1 cellular context compared by ENCODE assay signal in the genomic region with DNA sequence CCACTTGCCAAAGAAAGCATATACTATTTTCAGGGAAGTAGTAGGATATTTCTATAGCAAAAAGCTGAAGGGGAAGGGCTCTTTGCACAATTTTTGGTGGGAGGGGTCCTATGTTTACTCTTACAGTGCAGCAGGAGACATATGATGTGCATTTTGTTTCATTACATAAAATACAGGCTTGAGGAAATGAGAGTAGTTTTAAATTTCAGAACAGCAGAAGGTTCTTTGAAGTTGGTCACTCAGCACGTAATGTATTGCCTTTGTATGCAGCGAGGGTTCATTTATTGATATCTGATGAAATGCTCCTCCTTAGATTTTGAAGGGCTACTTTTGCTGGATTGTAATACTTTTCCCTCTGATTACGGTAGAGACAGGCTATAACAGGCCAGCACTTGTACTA.
TF ChIP-seq lines count a peak whose summit lies in the region.

No MANE protein-coding gene starts in this region.

TF ChIP-seq in HCT116, 20 proteins besides CTCF, POLR2A, EP300 and RAD21:
- TF ChIP-seq SIN3A (IDR thresholded peaks at IDR 0.05; ENCODE audit: low read depth) (no peak), JUND (IDR thresholded peaks at IDR 0.05) (no peak), CEBPB (IDR thresholded peaks at IDR 0.05; ENCODE audit: low read depth) (no peak)
- TF ChIP-seq, protein P1, sequence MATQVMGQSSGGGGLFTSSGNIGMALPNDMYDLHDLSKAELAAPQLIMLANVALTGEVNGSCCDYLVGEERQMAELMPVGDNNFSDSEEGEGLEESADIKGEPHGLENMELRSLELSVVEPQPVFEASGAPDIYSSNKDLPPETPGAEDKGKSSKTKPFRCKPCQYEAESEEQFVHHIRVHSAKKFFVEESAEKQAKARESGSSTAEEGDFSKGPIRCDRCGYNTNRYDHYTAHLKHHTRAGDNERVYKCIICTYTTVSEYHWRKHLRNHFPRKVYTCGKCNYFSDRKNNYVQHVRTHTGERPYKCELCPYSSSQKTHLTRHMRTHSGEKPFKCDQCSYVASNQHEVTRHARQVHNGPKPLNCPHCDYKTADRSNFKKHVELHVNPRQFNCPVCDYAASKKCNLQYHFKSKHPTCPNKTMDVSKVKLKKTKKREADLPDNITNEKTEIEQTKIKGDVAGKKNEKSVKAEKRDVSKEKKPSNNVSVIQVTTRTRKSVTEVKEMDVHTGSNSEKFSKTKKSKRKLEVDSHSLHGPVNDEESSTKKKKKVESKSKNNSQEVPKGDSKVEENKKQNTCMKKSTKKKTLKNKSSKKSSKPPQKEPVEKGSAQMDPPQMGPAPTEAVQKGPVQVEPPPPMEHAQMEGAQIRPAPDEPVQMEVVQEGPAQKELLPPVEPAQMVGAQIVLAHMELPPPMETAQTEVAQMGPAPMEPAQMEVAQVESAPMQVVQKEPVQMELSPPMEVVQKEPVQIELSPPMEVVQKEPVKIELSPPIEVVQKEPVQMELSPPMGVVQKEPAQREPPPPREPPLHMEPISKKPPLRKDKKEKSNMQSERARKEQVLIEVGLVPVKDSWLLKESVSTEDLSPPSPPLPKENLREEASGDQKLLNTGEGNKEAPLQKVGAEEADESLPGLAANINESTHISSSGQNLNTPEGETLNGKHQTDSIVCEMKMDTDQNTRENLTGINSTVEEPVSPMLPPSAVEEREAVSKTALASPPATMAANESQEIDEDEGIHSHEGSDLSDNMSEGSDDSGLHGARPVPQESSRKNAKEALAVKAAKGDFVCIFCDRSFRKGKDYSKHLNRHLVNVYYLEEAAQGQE (IDR thresholded peaks at IDR 0.05; ENCODE audit: low read depth): no peak
TF ChIP-seq in HCT116: peak in this region for 0.
